In the genomic region with DNA sequence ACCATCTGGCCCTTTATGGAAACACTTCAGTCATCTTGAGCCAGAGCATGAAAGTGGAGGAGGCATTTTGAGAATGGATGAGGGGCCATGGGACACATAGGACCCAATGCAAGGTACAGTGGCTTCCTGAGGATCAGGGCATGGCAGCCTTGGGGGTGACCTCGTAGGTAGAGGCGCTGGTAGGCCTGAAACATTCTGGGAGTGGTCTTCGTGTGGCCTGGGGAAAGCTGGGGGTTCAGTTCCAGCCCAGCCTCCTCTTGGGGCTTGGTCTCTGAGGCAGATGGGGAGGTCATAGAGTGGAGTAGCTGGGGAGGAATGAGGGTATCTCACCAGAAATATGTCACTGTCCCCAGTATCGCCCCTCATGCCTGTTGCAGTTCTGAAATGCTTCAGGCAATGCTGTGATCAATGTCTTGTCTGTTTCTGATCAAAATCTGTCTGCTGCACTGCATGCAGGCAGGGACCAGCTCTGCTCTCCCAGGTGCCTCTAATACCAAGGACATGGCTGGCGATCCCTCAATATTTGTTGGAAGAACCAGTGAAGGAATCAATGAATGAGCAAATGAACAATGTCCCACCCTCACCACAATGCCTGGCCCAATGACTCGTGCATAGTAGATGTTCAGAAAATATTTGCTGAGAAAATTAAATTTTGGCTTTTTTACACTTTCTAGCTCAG, we compare ENCODE assay signal across 19 cellular contexts.
DNase-seq lines count a peak whose midpoint lies in the region; ATAC-seq and TF ChIP-seq lines count a peak whose summit lies in the region.
"Had no signal": no experiment of that assay in that cellular context is flagged by ENCODE, and none has a peak within 500 bp of the region (broad histone marks: within the 10 kb centered on the region; RNA-seq: fewer than 3 reads in every experiment).

No MANE protein-coding gene starts in this region.

- no peak overlapping the region for H2BK5ac ChIP-seq in H9 (ENCODE audit: insufficient read length, low read length)

- no peaks in the 10 kb centered on the region for H3K27me3 ChIP-seq in H9 (ENCODE audit: insufficient read depth, low read length)
- H3K27me3 ChIP-seq in transverse colon, result no peaks in the 10 kb centered on the region

- H3K4me1 Mint-ChIP-seq in H9, result peaks cover 17 to 20% of the 10 kb centered on the region in 2 experiments
- H3K4me1 Mint-ChIP-seq: activated CD4-positive, alpha-beta T cell treated with anti-CD3 and anti-CD28 coated beads for 36 hours; activated T-helper 17 cell treated with anti-CD3 and anti-CD28 coated beads, Interleukin-2, amount 50 U/mL, for 72 hours; CD8-positive, alpha-beta memory T cell; endodermal cell had no signal

- no CpG with 5 or more reads among the region's 6 CpGs for WGBS in H9 (ENCODE audit: extremely low coverage, insufficient read length, low lambda C conversion rate)
- 89% methylated on average over 6 of the region's 6 CpGs; no CpG with 5 or more reads in 1 of the 2 donors for WGBS in transverse colon (ENCODE audit: low coverage in 1 of 2), 2 donors

- no peak overlapping the region for H4K8ac ChIP-seq in H9 (replicated peaks; ENCODE audit: insufficient read length, low read depth, low read length)

- H3K27ac ChIP-seq in H9 (ENCODE audit: insufficient read length, low read depth, low read length) (no peak overlapping the region), transverse colon (peak overlapping the region in 1 of 4 donors; percentile 12)
- H3K27ac ChIP-seq: prostate gland, thoracic aorta had no signal

- no peak overlapping the region for H3T11ph ChIP-seq in H9 (ENCODE audit: low read length)

- H3K79me2 ChIP-seq in H9 (ENCODE audit: insufficient read depth, low read length), result no peaks in the 10 kb centered on the region

- H3K9me3 ChIP-seq in H9 (ENCODE audit: control insufficient read depth, low read depth, low read length) (no peaks in the 10 kb centered on the region), transverse colon (no peaks in the 10 kb centered on the region)
- H3K9me3 ChIP-seq: prostate gland, thoracic aorta had no signal

- TF ChIP-seq CTCF in H9 (conservative IDR thresholded peaks at IDR 0.05), result no peak
- no peak for TF ChIP-seq CTCF in transverse colon (IDR thresholded peaks at IDR 0.05)

- H3K56ac ChIP-seq in H9 (ENCODE audit: insufficient read length, low read depth, low read length), result no peak overlapping the region

- H3K23ac ChIP-seq in H9 (ENCODE audit: insufficient read length, low read depth, low read length), result no peak overlapping the region

- in situ Hi-C loops in transverse colon (cut with MboI; ENCODE audit: low pct_ligation_motif_present in 1 of 4, low pct_unique_long_range_greater_than_20kb in 1 of 4, low sequenced_read_pairs in 3 of 4), result no loop called here

- H3K9ac ChIP-seq in H9 (ENCODE audit: extremely low read depth, insufficient read length, low read length), result no peak overlapping the region

- no peak overlapping the region for H3K4ac ChIP-seq in H9 (ENCODE audit: low read depth, low read length)

- no peak for TF ChIP-seq EP300 in transverse colon (IDR thresholded peaks at IDR 0.05; ENCODE audit: low read depth)

- H2BK12ac ChIP-seq in H9 (ENCODE audit: insufficient read length, low read depth, low read length), result no peak overlapping the region

- H4K91ac ChIP-seq in H9 (ENCODE audit: insufficient read length, low read depth, low read length), result no peak overlapping the region

- no peaks in the 10 kb centered on the region; a peak in 1 of 7 replicates for H3K36me3 Mint-ChIP-seq in H9 (ENCODE audit: insufficient read depth in 1 of 3, low read depth in 3 of 3)
- H3K36me3 Mint-ChIP-seq: CD8-positive, alpha-beta memory T cell had no signal

- no peaks in the 10 kb centered on the region for H4K20me1 ChIP-seq in H9 (ENCODE audit: control insufficient read depth, insufficient read depth, insufficient read length)

- CTCF ChIA-PET in HEK293T (lab: Yijun Ruan, JAX), result interaction anchor here (0.6 to 0.9 kb wide), 2 partner anchors 8 kb away, joined by 3 read pairs; no protein-coding TSS in a partner anchor

- peaks cover 1% of the 10 kb centered on the region; the same call in 1 of the 2 replicates for H3K27me3 Mint-ChIP-seq in H9 (ENCODE audit: low read depth)
- H3K27me3 Mint-ChIP-seq: activated CD4-positive, alpha-beta T cell treated with anti-CD3 and anti-CD28 coated beads for 36 hours; stimulated activated memory B cell treated with anti-CD40 and anti-IgM and Interleukin-4, amounts not matched to agents 10 μg/mL and 1 μg/mL and 100 μg/mL, for 72 hours had no signal

- H3K9me3 Mint-ChIP-seq in H9, result no peaks in the 10 kb centered on the region; a peak in 1 of 5 replicates
- H3K9me3 Mint-ChIP-seq: activated T-helper 17 cell treated with anti-CD3 and anti-CD28 coated beads, Interleukin-2, amount 50 U/mL, for 72 hours; CD8-positive, alpha-beta memory T cell; endodermal cell; neural crest cell; stimulated activated memory B cell treated with anti-CD40 and anti-IgM and Interleukin-4, amounts not matched to agents 10 μg/mL and 1 μg/mL and 100 μg/mL, for 72 hours had no signal

- no peak overlapping the region for H3K4me2 ChIP-seq in H9 (ENCODE audit: insufficient read depth, insufficient read length, low read length)

- no peaks in the 10 kb centered on the region for H3K23me2 ChIP-seq in H9 (ENCODE audit: insufficient read length, low read depth, low read length, poor library complexity, severe bottlenecking)

- H2AK5ac ChIP-seq in H9 (ENCODE audit: insufficient read length, low read length), result no peak overlapping the region

- H3K36me3 ChIP-seq in transverse colon, result no peaks in the 10 kb centered on the region
- H3K36me3 ChIP-seq: prostate gland, thoracic aorta had no signal

- no peak overlapping the region for H2BK20ac ChIP-seq in H9 (ENCODE audit: low read depth, low read length, poor library complexity, severe bottlenecking)

- peak overlapping the region in 2 of 3 experiments; percentile 32 to 64; a peak in 2 of 7 replicates for H3K27ac Mint-ChIP-seq in H9
- H3K27ac Mint-ChIP-seq: activated CD4-positive, alpha-beta T cell treated with anti-CD3 and anti-CD28 coated beads for 36 hours; activated T-helper 17 cell treated with anti-CD3 and anti-CD28 coated beads, Interleukin-2, amount 50 U/mL, for 72 hours; endodermal cell; stimulated activated memory B cell treated with anti-CD40 and anti-IgM and Interleukin-4, amounts not matched to agents 10 μg/mL and 1 μg/mL and 100 μg/mL, for 72 hours had no signal

- no peak for TF ChIP-seq POLR2A in transverse colon (IDR thresholded peaks at IDR 0.05)

- H3K4me1 ChIP-seq in H9 (ENCODE audit: insufficient read depth, low read length), result no peaks in the 10 kb centered on the region
- peaks cover 0 to 11% (median 5%) of the 10 kb centered on the region in 4 donors for H3K4me1 ChIP-seq in transverse colon
- H3K4me1 ChIP-seq: prostate gland had no signal

- no peak overlapping the region for H3K4me3 Mint-ChIP-seq in H9
- H3K4me3 Mint-ChIP-seq: activated CD4-positive, alpha-beta T cell treated with anti-CD3 and anti-CD28 coated beads for 36 hours; activated T-helper 17 cell treated with anti-CD3 and anti-CD28 coated beads, Interleukin-2, amount 50 U/mL, for 72 hours; CD8-positive, alpha-beta memory T cell; endodermal cell; neural crest cell; stimulated activated memory B cell treated with anti-CD40 and anti-IgM and Interleukin-4, amounts not matched to agents 10 μg/mL and 1 μg/mL and 100 μg/mL, for 72 hours had no signal

- DNase-seq in D341Med (ENCODE audit: low spot score), result peak; percentile 1
- no peak for DNase-seq in H9
- peak; percentile 3 for DNase-seq in germinal center (ENCODE audit: low spot score)
- DNase-seq in posterior vena cava (ENCODE audit: low spot score), result peak; percentile 22
- no peak for DNase-seq in transverse colon
- DNase-seq in HEK293T (ENCODE audit: extremely low spot score), result no peak
- DNase-seq: activated CD4-positive, alpha-beta T cell treated with anti-CD3 and anti-CD28 coated beads for 36 hours; CD8-positive, alpha-beta memory T cell; endodermal cell; Kasumi-1; NCI-H187 treated with DMSO at 0.1 percent for 48 hours; Right ventricle myocardium superior; stimulated activated CD4-positive, alpha-beta T cell treated with anti-CD3 and anti-CD28 coated beads, Interleukin-1b, Interleukin-23, amount 100 ng/mL, for 48 hours had no signal

- no peak overlapping the region for H3K14ac ChIP-seq in H9 (ENCODE audit: insufficient read depth, low read length)

- H2BK120ac ChIP-seq in H9 (ENCODE audit: low read depth, low read length, poor library complexity, severe bottlenecking), result no peak overlapping the region

- POLR2A ChIA-PET in HEK293T (lab: Yijun Ruan, JAX), result no interaction called here

- H3K18ac ChIP-seq in H9 (ENCODE audit: insufficient read length, low read depth, low read length), result no peak overlapping the region

- no peak overlapping the region for H4K5ac ChIP-seq in H9 (ENCODE audit: insufficient read length, low read depth, low read length)

- no peak for ATAC-seq in HG02610 (IDR thresholded peaks at IDR 0.05; ENCODE audit: unreplicated experiment)
- ATAC-seq: activated CD4-positive, alpha-beta T cell treated with anti-CD3 and anti-CD28 coated beads for 36 hours; activated T-helper 17 cell treated with anti-CD3 and anti-CD28 coated beads, Interleukin-2, amount 50 U/mL, for 72 hours; stimulated activated memory B cell treated with anti-CD40 and anti-IgM and Interleukin-4, amounts not matched to agents 10 μg/mL and 1 μg/mL and 100 μg/mL, for 72 hours had no signal

- no peaks in the 10 kb centered on the region for H3K79me1 ChIP-seq in H9 (ENCODE audit: insufficient read depth, low read depth, low read length, poor library complexity, severe bottlenecking)

- intact Hi-C loops in posterior vena cava (cut with DNase I), result no loop called here
- intact Hi-C loops in transverse colon (cut with DNase I; ENCODE audit: low total_unique reads), result no loop called here

- no peak overlapping the region for H2AFZ ChIP-seq in H9 (ENCODE audit: low read length)

- no peak overlapping the region for H3K4me3 ChIP-seq in transverse colon
- H3K4me3 ChIP-seq: prostate gland, thoracic aorta had no signal

- H2BK15ac ChIP-seq in H9 (ENCODE audit: low read depth, low read length), result no peak overlapping the region

TF ChIP-seq in HEK293T, 16 proteins besides CTCF, POLR2A, EP300 and RAD21 (continues in another document):
- TF ChIP-seq, protein P1, sequence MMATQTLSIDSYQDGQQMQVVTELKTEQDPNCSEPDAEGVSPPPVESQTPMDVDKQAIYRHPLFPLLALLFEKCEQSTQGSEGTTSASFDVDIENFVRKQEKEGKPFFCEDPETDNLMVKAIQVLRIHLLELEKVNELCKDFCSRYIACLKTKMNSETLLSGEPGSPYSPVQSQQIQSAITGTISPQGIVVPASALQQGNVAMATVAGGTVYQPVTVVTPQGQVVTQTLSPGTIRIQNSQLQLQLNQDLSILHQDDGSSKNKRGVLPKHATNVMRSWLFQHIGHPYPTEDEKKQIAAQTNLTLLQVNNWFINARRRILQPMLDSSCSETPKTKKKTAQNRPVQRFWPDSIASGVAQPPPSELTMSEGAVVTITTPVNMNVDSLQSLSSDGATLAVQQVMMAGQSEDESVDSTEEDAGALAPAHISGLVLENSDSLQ (IDR thresholded peaks at IDR 0.05), result no peak
- TF ChIP-seq LEF1 (IDR thresholded peaks at IDR 0.05; ENCODE audit: borderline replicate concordance), result no peak
- TF ChIP-seq FOXM1 (IDR thresholded peaks at IDR 0.05; ENCODE audit: borderline replicate concordance), result no peak
- TF ChIP-seq NFRKB (IDR thresholded peaks at IDR 0.05), result no peak
- no peak for TF ChIP-seq FOXA1 (IDR thresholded peaks at IDR 0.05)
- no peak for TF ChIP-seq FOXK2 (IDR thresholded peaks at IDR 0.05)
- TF ChIP-seq ELF4 (IDR thresholded peaks at IDR 0.05), result no peak

Comparison
In these comparisons a context has a peak if more than half of its experiments do, and no peak if none do; other contexts are left out.
1. DNase-seq: peak in D341Med (single experiment), germinal center (single experiment) and posterior vena cava (single experiment); none in H9 (single experiment), transverse colon (single experiment) and HEK293T (single experiment).